In the genomic region with DNA sequence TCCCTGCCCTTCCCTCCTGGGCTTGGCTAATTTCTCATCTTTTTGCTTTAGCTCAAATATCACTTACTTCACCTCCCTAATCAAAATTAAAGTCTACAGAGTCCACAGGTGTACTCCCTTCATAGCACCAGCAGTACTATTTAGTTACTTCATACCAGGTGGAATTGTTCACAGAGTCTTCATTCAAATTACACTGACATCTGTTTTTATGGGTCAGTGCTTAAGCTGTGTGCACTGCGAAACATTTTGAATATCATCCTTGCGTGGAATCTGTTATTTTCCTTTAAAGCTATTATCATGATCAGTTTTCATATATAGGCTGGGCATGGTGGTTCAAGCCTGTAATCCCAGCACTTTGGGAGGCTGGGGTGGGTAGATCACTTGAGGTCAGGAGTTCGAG, we compare ENCODE assay signal across 1 cellular context.
TF ChIP-seq lines count a peak whose summit lies in the region.

No MANE protein-coding gene starts in this region.

TF ChIP-seq in WTC11, 78 proteins besides CTCF, POLR2A, EP300 and RAD21:
- TF ChIP-seq ZNF263 (CRISPR knock-in tag; IDR thresholded peaks at IDR 0.05; ENCODE audit: low read depth): no peak
- no peak for TF ChIP-seq SP1 (CRISPR knock-in tag; conservative IDR thresholded peaks at IDR 0.05)
- no peak for TF ChIP-seq KAT7 (CRISPR knock-in tag; IDR thresholded peaks at IDR 0.05; ENCODE audit: borderline replicate concordance)
- TF ChIP-seq TP53 (CRISPR knock-in tag; IDR thresholded peaks at IDR 0.05): no peak
- TF ChIP-seq JUN (CRISPR knock-in tag; IDR thresholded peaks at IDR 0.05): no peak
- TF ChIP-seq IRF2 (CRISPR knock-in tag; IDR thresholded peaks at IDR 0.05; ENCODE audit: borderline replicate concordance, low read depth): no peak
